Comparison of ENCODE assay signal across 9 cellular contexts in the genomic region with DNA sequence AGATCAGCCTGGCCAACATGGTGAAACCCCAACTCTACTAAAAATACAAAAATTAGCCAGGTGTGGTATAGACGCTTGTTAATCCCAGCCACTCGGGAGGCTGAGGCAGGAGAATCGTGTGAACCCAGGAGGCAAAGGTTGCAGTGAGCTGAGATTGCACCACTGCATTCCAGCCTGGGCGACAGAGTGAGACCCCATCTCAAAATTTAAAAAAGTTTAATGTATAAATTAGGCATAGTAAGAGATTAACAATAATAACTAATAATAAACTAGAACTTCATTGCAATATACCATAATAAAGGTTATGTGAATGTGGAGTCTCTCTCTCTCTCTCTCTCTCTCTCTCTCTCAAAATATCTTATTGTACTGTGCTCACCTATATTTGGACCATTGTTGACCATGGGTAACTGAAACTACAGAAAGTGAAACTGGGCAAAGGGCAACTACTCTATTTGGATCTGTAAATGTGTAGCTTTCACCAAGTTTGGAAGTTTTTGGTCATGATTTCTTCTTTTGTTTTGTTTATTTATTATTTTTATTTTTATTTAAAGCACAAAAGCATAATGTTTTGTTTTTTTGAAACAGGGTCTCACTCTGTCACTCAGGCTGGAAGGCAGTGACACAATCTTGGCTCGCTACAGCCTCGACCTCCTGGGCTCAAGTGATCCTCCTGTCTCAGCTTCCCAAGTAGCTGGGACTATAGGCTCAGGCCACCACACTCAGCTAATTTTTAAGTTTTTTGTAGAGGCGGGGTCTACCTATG. TPM values are rescaled to one million over a fixed set of nuclear protein-coding genes. Genes with fewer than 3 reads are reported as not detected.
DNase-seq lines count a peak whose midpoint lies in the region; ATAC-seq and TF ChIP-seq lines count a peak whose summit lies in the region.
"Not testable (repeated sequence)": the region's sequence is repeated elsewhere in the genome, so short reads cannot be mapped to it uniquely, and the experiment has no call there.
"Had no signal": no experiment of that assay in that cellular context is flagged by ENCODE, and none has a peak within 500 bp of the region (broad histone marks: within the 10 kb centered on the region; RNA-seq: fewer than 3 reads in every experiment).

No MANE protein-coding gene starts in this region.

- TF ChIP-seq POLR2A in sigmoid colon (IDR thresholded peaks at IDR 0.05) = not testable (repeated sequence)

- not testable (repeated sequence) for H3K4me1 ChIP-seq in HEK293 (ENCODE audit: control insufficient read depth, insufficient read depth, low read length); liver (ENCODE audit: control insufficient read depth in 4 of 4, insufficient read depth in 4 of 4, low read length in 3 of 4)
- H3K4me1 ChIP-seq in left ventricle myocardium inferior = peaks cover 24% of the 10 kb centered on the region
- peaks cover 0 to 13% (median 0%) of the 10 kb centered on the region in 4 donors for H3K4me1 ChIP-seq in sigmoid colon

- not testable (repeated sequence) for H3K27me3 ChIP-seq in left ventricle myocardium inferior (ENCODE audit: low read depth); liver (ENCODE audit: control insufficient read depth in 4 of 4, insufficient read depth in 4 of 4, low read length in 3 of 4); sigmoid colon

- CTCF ChIA-PET in HEK293 (lab: Yijun Ruan, JAX) = interaction anchor here (0.7 kb wide), 2 partner anchors 14 to 238 kb away, joined by 4 read pairs; no protein-coding TSS in a partner anchor

- peak overlapping the region; percentile 5 to 43 for H3K9ac ChIP-seq in liver (ENCODE audit: low read depth in 1 of 2, low read length in 2 of 2)

- peak; percentile 55 for DNase-seq in RPMI8226
- not testable (repeated sequence) for DNase-seq in left ventricle myocardium inferior, sigmoid colon

- H3K27ac ChIP-seq in HEK293 (ENCODE audit: extremely low read depth, low read depth, low read length) = not testable (repeated sequence)
- H3K27ac ChIP-seq in left ventricle myocardium inferior (replicated peaks) (peak overlapping the region; percentile 36), liver (ENCODE audit: low read depth in 1 of 2, low read length in 2 of 2) (peak overlapping the region; percentile 61 to 79), sigmoid colon (peak overlapping the region in 3 of 4 donors; percentile 6 to 49 (median 27))

- H3K9me3 ChIP-seq in HEK293 (ENCODE audit: control insufficient read depth, insufficient read depth, low read depth, low read length); left ventricle myocardium inferior (replicated peaks); liver (ENCODE audit: control insufficient read depth in 4 of 4, low read length in 3 of 4); sigmoid colon: not testable (repeated sequence)

- not testable (repeated sequence) for H3K36me3 ChIP-seq in HEK293 (ENCODE audit: control insufficient read depth in 2 of 2, insufficient read depth in 1 of 2, low read length in 2 of 2); left ventricle myocardium inferior; liver (ENCODE audit: control insufficient read depth in 4 of 4, insufficient read depth in 3 of 4, low read depth in 1 of 4, low read length in 3 of 4); sigmoid colon

- POLR2A ChIA-PET in HEK293 (lab: Yijun Ruan, JAX) = not testable (repeated sequence)

- 48% methylated on average over 7 of the region's 7 CpGs for WGBS in liver
- WGBS in sigmoid colon, 2 donors = 67 to 86% methylated on average over 7 of the region's 7 CpGs

- peak in 1 of 2 donors; percentile 36 for TF ChIP-seq RAD21 in liver (IDR thresholded peaks at IDR 0.05)

- peak; percentile 64 for ATAC-seq in GM18498 (IDR thresholded peaks at IDR 0.05; ENCODE audit: unreplicated experiment)
- ATAC-seq in GM18870 (IDR thresholded peaks at IDR 0.05; ENCODE audit: unreplicated experiment) = peak; percentile 80

- TF ChIP-seq EP300 in sigmoid colon (IDR thresholded peaks at IDR 0.05) = not testable (repeated sequence)

- intact Hi-C loops in left ventricle myocardium inferior (cut with micrococcal nuclease); sigmoid colon (cut with DNase I): not testable (repeated sequence)

- H3K4me3 ChIP-seq in HEK293 (ENCODE audit: low read depth, low read length); left ventricle myocardium inferior; liver (ENCODE audit: low read depth in 1 of 3, low read length in 3 of 3); sigmoid colon: not testable (repeated sequence)

- TF ChIP-seq CTCF in HEK293 (tag by site-specific recombination; IDR thresholded peaks at IDR 0.05); left ventricle myocardium inferior (IDR thresholded peaks at IDR 0.05; ENCODE audit: borderline replicate concordance); liver (IDR thresholded peaks at IDR 0.05; ENCODE audit: low read depth, low read length, missing input control); sigmoid colon (IDR thresholded peaks at IDR 0.05): not testable (repeated sequence)

TF ChIP-seq in HEK293, 187 proteins besides CTCF, POLR2A, EP300 and RAD21:
- TF ChIP-seq ZNF596 (tag by site-specific recombination; IDR thresholded peaks at IDR 0.05) = 0 out of 2 replicates have a peak, but pooled peaks have one; percentile 41
TF ChIP-seq in HEK293: peak in this region for 1; not testable (repeated sequence) for 186.

TF ChIP-seq in liver, 16 proteins besides CTCF, POLR2A, EP300 and RAD21:
- TF ChIP-seq HNF4A (conservative IDR thresholded peaks at IDR 0.05) (peak; percentile 83 to 89), HNF4G (IDR thresholded peaks at IDR 0.05) (peak; percentile 35), JUND (IDR thresholded peaks at IDR 0.05) (peak in 1 of 2 donors; percentile 54), EGR1 (IDR thresholded peaks at IDR 0.05; ENCODE audit: low read depth in 2 of 2) (peak in 1 of 2 donors; percentile 13), RXRA (IDR thresholded peaks at IDR 0.05) (peak; percentile 30 to 65), YY1 (IDR thresholded peaks at IDR 0.05) (peak; percentile 54), SP1 (IDR thresholded peaks at IDR 0.05) (peak; percentile 80), FOXA2 (IDR thresholded peaks at IDR 0.05) (peak; percentile 66)
- TF ChIP-seq, protein P1, sequence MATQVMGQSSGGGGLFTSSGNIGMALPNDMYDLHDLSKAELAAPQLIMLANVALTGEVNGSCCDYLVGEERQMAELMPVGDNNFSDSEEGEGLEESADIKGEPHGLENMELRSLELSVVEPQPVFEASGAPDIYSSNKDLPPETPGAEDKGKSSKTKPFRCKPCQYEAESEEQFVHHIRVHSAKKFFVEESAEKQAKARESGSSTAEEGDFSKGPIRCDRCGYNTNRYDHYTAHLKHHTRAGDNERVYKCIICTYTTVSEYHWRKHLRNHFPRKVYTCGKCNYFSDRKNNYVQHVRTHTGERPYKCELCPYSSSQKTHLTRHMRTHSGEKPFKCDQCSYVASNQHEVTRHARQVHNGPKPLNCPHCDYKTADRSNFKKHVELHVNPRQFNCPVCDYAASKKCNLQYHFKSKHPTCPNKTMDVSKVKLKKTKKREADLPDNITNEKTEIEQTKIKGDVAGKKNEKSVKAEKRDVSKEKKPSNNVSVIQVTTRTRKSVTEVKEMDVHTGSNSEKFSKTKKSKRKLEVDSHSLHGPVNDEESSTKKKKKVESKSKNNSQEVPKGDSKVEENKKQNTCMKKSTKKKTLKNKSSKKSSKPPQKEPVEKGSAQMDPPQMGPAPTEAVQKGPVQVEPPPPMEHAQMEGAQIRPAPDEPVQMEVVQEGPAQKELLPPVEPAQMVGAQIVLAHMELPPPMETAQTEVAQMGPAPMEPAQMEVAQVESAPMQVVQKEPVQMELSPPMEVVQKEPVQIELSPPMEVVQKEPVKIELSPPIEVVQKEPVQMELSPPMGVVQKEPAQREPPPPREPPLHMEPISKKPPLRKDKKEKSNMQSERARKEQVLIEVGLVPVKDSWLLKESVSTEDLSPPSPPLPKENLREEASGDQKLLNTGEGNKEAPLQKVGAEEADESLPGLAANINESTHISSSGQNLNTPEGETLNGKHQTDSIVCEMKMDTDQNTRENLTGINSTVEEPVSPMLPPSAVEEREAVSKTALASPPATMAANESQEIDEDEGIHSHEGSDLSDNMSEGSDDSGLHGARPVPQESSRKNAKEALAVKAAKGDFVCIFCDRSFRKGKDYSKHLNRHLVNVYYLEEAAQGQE (IDR thresholded peaks at IDR 0.05) = peak; percentile 72
TF ChIP-seq in liver: peak in this region for 9; not testable (repeated sequence) for 7.

RNA-seq across cellular contexts. Expression of gene CAP2, which starts 12.0 kb away (rescaled TPM):
- total RNA-seq in left ventricle myocardium inferior (149 TPM), liver (1 to 10 TPM; 1.2 to 2.5 TPM), sigmoid colon (10 to 100 TPM; 48.3 to 67.1 (median 55.6) TPM)
- polyA plus RNA-seq in liver (1 to 10 TPM; 2.5 to 6.4 TPM), sigmoid colon (1 to 10 TPM in 2 of 3 donors, under 1 TPM in 1; 0.92 to 3.0 (median 3.0) TPM)
- total RNA-seq: CD4-positive, alpha-beta T cell; OCI-LY7 had no signal

Comparison
In these comparisons a context has a peak if more than half of its experiments do, and no peak if none do; other contexts are left out.
1. RNA of gene CAP2, which starts 12.0 kb away (total RNA-seq): 149 TPM in left ventricle myocardium inferior (single experiment) and 48.3 to 67.1 TPM in sigmoid colon; 1.2 to 2.5 TPM in liver; every median in the first group is over 10 times any median in the second.